Comparison of ENCODE assay signal across 8 cellular contexts in genomic region chr6:150641398-150642139, GRCh38. TPM values are rescaled to one million over a fixed set of nuclear protein-coding genes. Genes with fewer than 3 reads are reported as not detected.
DNase-seq lines count a peak whose midpoint lies in the region; ATAC-seq, FAIRE-seq and TF ChIP-seq lines count a peak whose summit lies in the region.

No MANE protein-coding gene starts in this region.

- no peaks in the 10 kb centered on the region for H3K27me3 ChIP-seq in GM12878 (replicated peaks in 1 of 2; ENCODE audit: control insufficient read depth in 2 of 2, insufficient read depth in 2 of 2, low read length in 1 of 2)

- H3K9me3 ChIP-seq in GM12878 (replicated peaks; ENCODE audit: control insufficient read depth, insufficient read depth, low read length), result no peaks in the 10 kb centered on the region

- TF ChIP-seq POLR2A in GM12878 (IDR thresholded peaks at IDR 0.05; ENCODE audit: low read depth, low read length), result no peak

- H3K4me2 ChIP-seq in GM12878 (ENCODE audit: control insufficient read depth, insufficient read depth), result peak overlapping the region; percentile 74

- H3K36me3 ChIP-seq in GM12878 (ENCODE audit: control insufficient read depth in 2 of 2, insufficient read depth in 2 of 2, low read length in 1 of 2), result no peaks in the 10 kb centered on the region; a peak in 1 of 4 replicates

- BruUV-seq in GM12878 (replicated peaks; lab: Mats Ljungman, UMichigan), result no TSS peak

- ATAC-seq in GM18867 (IDR thresholded peaks at IDR 0.05; ENCODE audit: unreplicated experiment) (peak; percentile 72), HG03066 (IDR thresholded peaks at IDR 0.05; ENCODE audit: low read depth, unreplicated experiment) (peak; percentile 71), GM12878 (peak; percentile 62), naive B cell (ENCODE audit: low read depth in 2 of 2) (peak; percentile 80 to 85)

- POLR2A ChIA-PET in GM12878 (lab: Charles Lee), result interaction anchor here (1.4 kb wide), 1 partner anchor 9 kb away, joined by 7 read pairs; no protein-coding TSS in a partner anchor

- peaks cover 15 to 26% of the 10 kb centered on the region in 2 donors for H3K36me3 Mint-ChIP-seq in naive B cell

- SMC1A ChIA-PET in GM12878 (lab: Charles Lee; ENCODE audit: uncharacterized antibody, unreplicated experiment), result interaction anchor here (1.0 to 3.1 kb wide), 6 partner anchors 21 to 172 kb away, joined by 3 to 17 read pairs (median 4); partner anchors contain the start of gene PLEKHG1

- peak overlapping the region; percentile 63 for H3K27ac ChIP-seq in GM12878 (ENCODE audit: control insufficient read depth, insufficient read depth)

- CTCF ChIA-PET in GM12878 (lab: Yijun Ruan, JAX), result interaction anchor here (1.0 to 1.8 kb wide), 2 partner anchors 9 to 44 kb away, joined by 3 to 8 read pairs; no protein-coding TSS in a partner anchor

- no peak for FAIRE-seq in GM12878 (lab: Jason Lieb, UNC)

- in situ Hi-C loops in GM12878 (cut with MboI), result no loop called here

- no peak for TF ChIP-seq EP300 in GM12878 (IDR thresholded peaks at IDR 0.05; ENCODE audit: borderline replicate concordance in 1 of 2, control insufficient read depth in 1 of 2, low read depth in 2 of 2, low read length in 2 of 2)

- no peak for TF ChIP-seq CTCF in GM12878 (IDR thresholded peaks at IDR 0.05 in 2 of 3, conservative IDR thresholded peaks at IDR 0.05 in 1 of 3; ENCODE audit: control insufficient read depth in 2 of 3, extremely low read depth in 1 of 3, insufficient read depth in 1 of 3, low read depth in 3 of 3, low read length in 3 of 3)

- RAD21 ChIA-PET in GM12878 (lab: Charles Lee; ENCODE audit: unreplicated experiment), result interaction anchor here (0.6 to 2.8 kb wide), 4 partner anchors 8 to 101 kb away, joined by 3 to 24 read pairs (median 4); no protein-coding TSS in a partner anchor

- H3K9me3 Mint-ChIP-seq in naive B cell, result no peaks in the 10 kb centered on the region

- intact Hi-C loops in GM12878 (cut with micrococcal nuclease; ENCODE audit: unreplicated experiment), result no loop called here

- H2AFZ ChIP-seq in GM12878 (ENCODE audit: control insufficient read depth, low read depth, low read length), result peak overlapping the region; percentile 46

- H4K20me1 ChIP-seq in GM12878 (ENCODE audit: control insufficient read depth, insufficient read depth), result no peaks in the 10 kb centered on the region

- peaks cover 30% of the 10 kb centered on the region for H3K4me1 ChIP-seq in GM12878 (ENCODE audit: control insufficient read depth, insufficient read depth, low read length)

- no peak for TF ChIP-seq RAD21 in GM12878 (IDR thresholded peaks at IDR 0.05; ENCODE audit: insufficient read depth, low read depth, low read length)

- DNase-seq in GM12878 (ENCODE audit: low read depth, low spot score) (no peak), naive B cell (peak; percentile 73), SW 1271 (lab: John Stamatoyannopoulos, UW) (no peak)
- no peak for DNase-seq in NK-92 treated with Interleukin-12 subunit alpha and Interleukin-12 subunit beta, amount 100 ng/mL, for 24 hours (lab: John Stamatoyannopoulos, UW)
- DNase-seq in effector CD4-positive, alpha-beta T cell, result no peak
- no peak for DNase-seq in activated CD8-positive, alpha-beta memory T cell treated with anti-CD3 and anti-CD28 coated beads, Interleukin-2, amount 50 U/mL, for 48 hours

- peak overlapping the region; percentile 66 to 86 (median 78) for H3K4me3 Mint-ChIP-seq in naive B cell

- H3K4me1 Mint-ChIP-seq in naive B cell, result peaks cover 55 to 85% (median 73%) of the 10 kb centered on the region in 3 donors

- H3K9ac ChIP-seq in GM12878 (ENCODE audit: control insufficient read depth, insufficient read depth, low read length), result peak overlapping the region; percentile 24; the same call in 1 of the 2 replicates

- peaks cover 8% of the 10 kb centered on the region for H3K79me2 ChIP-seq in GM12878 (ENCODE audit: control insufficient read depth, insufficient read depth, low read length)

- 0% methylated on average over 6 of the region's 6 CpGs for WGBS in GM12878 (ENCODE audit: insufficient coverage, insufficient replicate concordance, low lambda C conversion rate, missing lambda C conversion rate)

- H3K27me3 Mint-ChIP-seq in naive B cell, result no peaks in the 10 kb centered on the region

- peak overlapping the region; percentile 59 for H3K4me3 ChIP-seq in GM12878

- peak overlapping the region; percentile 94 to 99 (median 97) for H3K27ac Mint-ChIP-seq in naive B cell

TF ChIP-seq in GM12878, 131 proteins besides CTCF, POLR2A, EP300 and RAD21 (continues in another document):
- TF ChIP-seq CBX5 (IDR thresholded peaks at IDR 0.05; ENCODE audit: low read depth) (no peak), PKNOX1 (IDR thresholded peaks at IDR 0.05) (peak; percentile 23; the same call in 1 of the 2 replicates), CREM (IDR thresholded peaks at IDR 0.05; ENCODE audit: low read depth) (no peak), CBX3 (IDR thresholded peaks at IDR 0.05; ENCODE audit: borderline replicate concordance, low read depth) (no peak), SREBF2 (IDR thresholded peaks at IDR 0.05; ENCODE audit: low read length) (no peak), SIX5 (IDR thresholded peaks at IDR 0.05; ENCODE audit: low read depth, low read length, severe bottlenecking) (no peak), RCOR1 (conservative IDR thresholded peaks at IDR 0.05; ENCODE audit: low read depth, low read length) (no peak), ASH2L (IDR thresholded peaks at IDR 0.05; ENCODE audit: borderline replicate concordance, low read depth) (no peak), RB1 (IDR thresholded peaks at IDR 0.05; ENCODE audit: borderline replicate concordance) (no peak), NFYA (IDR thresholded peaks at IDR 0.05; ENCODE audit: borderline replicate concordance, low read depth, low read length) (no peak), RUNX3 (IDR thresholded peaks at IDR 0.05; ENCODE audit: low read length) (peak; percentile 30; the same call in 1 of the 2 replicates), E2F4 (IDR thresholded peaks at IDR 0.05; ENCODE audit: low read depth, low read length) (no peak), NFIC (IDR thresholded peaks at IDR 0.05; ENCODE audit: low read depth, low read length) (no peak), HDAC6 (IDR thresholded peaks at IDR 0.05; ENCODE audit: unreplicated experiment) (no peak), LARP7 (IDR thresholded peaks at IDR 0.05) (no peak), MEF2B (IDR thresholded peaks at IDR 0.05; ENCODE audit: partially characterized antibody, poor library complexity, severe bottlenecking) (no peak), TCF3 (IDR thresholded peaks at IDR 0.05; ENCODE audit: borderline replicate concordance, insufficient read depth, low read depth, low read length) (no peak), IKZF1 (conservative IDR thresholded peaks at IDR 0.05) (peak; percentile 35), KDM1A (IDR thresholded peaks at IDR 0.05; ENCODE audit: borderline replicate concordance) (no peak), ATF2 (IDR thresholded peaks at IDR 0.05; ENCODE audit: low read length) (0 out of 2 replicates have a peak, but pooled peaks have one; percentile 6)

RNA-seq across cellular contexts. Expression of gene PLEKHG1, which starts 41.9 kb away (rescaled TPM):
- total RNA-seq in GM12878 (2013; cell fraction: nucleolus; rRNA removed), result 150 TPM in 2 replicates
- 7.3 and 10.0 TPM in 2 replicates for total RNA-seq in GM12878 (2014; rRNA removed)
- total RNA-seq in GM12878 (2014; rRNA removed; fragmentation: Illumina TruSeq; extraction: Trizol), result 4.5 and 4.7 TPM in 2 replicates
- total RNA-seq in GM12878 (2021), result 7.3 and 8.3 TPM in 2 replicates
- 2.2 TPM for polyA plus RNA-seq in GM12878 (2011; ENCODE audit: low read depth)
- 15.0 and 17.2 TPM in 2 replicates for polyA plus RNA-seq in GM12878 (2011; rRNA removed)
- polyA plus RNA-seq in GM12878 (2011; cell fraction: cytosol; rRNA removed), result 10.9 and 14.1 TPM in 2 replicates
- polyA plus RNA-seq in GM12878 (2011; cell fraction: nucleus; rRNA removed), result 22.8 and 24.8 TPM in 2 replicates
- polyA plus RNA-seq in GM12878 (2012), result 3.2 and 3.6 TPM in 2 replicates
- 5.3 and 9.9 TPM in 2 replicates for polyA plus RNA-seq in GM12878 (2014; fragmentation: Illumina TruSeq; extraction: Trizol)
- 1 to 10 TPM in 1 of 2 experiments, under 1 TPM in 1; 0.77 to 1.1 TPM for polyA plus RNA-seq in GM12878 (2014; fragmentation: Nextera tagmentation; extraction: Ambion mirVana)
- 3.8 and 6.0 TPM in 2 replicates for polyA plus RNA-seq in GM12878 (2014; rRNA removed)
- 1 to 10 TPM; 2.8 to 4.3 TPM for polyA plus RNA-seq in GM12878 (2016; fragmentation: Nextera tagmentation; extraction: Ambion mirVana)
- 52.1 and 55.8 TPM in 2 replicates for polyA minus RNA-seq in GM12878 (2011; rRNA and poly(A)+ RNA removed)
- 11.5 and 12.0 TPM in 2 replicates for polyA minus RNA-seq in GM12878 (2011; cell fraction: cytosol; rRNA and poly(A)+ RNA removed)
- polyA minus RNA-seq in GM12878 (2011; cell fraction: nucleus; rRNA and poly(A)+ RNA removed), result 58.5 and 77.3 TPM in 2 replicates
- 10 to 100 TPM; 38.3 to 82.2 (median 50.0) TPM for polyA plus RNA-seq in naive B cell (ENCODE audit: low read depth in 6 of 6)
